8 cellular contexts compared by ENCODE assay signal in the genomic region with DNA sequence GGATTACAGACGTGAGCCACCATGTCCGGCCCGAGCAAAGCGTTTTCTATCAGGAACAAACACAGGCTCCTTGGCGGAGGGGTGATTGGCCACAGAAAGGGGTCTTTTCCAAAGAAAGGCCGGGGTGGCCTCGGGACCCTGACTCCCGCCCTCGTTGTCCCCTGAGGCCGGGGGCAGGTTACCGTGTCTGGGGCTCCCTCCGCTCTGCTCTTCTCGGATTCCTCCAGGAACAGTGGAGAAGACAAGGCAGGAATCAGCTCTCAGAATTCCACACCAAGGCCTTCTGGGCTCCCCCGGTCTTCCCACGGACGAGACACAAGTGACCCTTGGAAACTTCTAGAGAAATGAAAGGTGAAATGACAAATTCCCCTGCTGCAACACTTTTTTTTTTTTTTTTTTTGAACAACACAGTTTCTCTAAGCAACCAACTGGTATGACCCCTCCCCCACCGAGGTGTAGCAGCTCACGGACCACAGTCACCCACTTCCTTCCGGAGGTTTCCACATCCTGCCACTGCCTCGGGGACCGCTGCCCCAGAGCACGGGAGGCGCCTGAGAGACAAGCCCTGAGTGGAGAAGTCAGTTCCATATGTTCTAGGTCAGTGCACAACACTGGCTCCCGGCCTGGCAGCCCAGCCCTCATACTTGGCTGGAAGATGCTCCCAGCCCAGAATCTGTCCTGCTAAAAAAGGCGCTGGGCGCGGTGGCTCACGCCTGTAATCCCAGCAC. TPM values are rescaled to one million over a fixed set of nuclear protein-coding genes. Genes with fewer than 3 reads are reported as not detected.
DNase-seq lines count a peak whose midpoint lies in the region; ATAC-seq, FAIRE-seq and TF ChIP-seq lines count a peak whose summit lies in the region.

No MANE protein-coding gene starts in this region.

- H3K36me3 ChIP-seq in gastroesophageal sphincter, result peaks cover 0 to 56% of the 10 kb centered on the region in 2 donors

- TF ChIP-seq CTCF in gastroesophageal sphincter (IDR thresholded peaks at IDR 0.05), result no peak
- TF ChIP-seq CTCF in D721Med (IDR thresholded peaks at IDR 0.05; ENCODE audit: insufficient read depth, missing control alignments), result no peak

- no peak for TF ChIP-seq POLR2A in gastroesophageal sphincter (IDR thresholded peaks at IDR 0.05)

- no peaks in the 10 kb centered on the region for H3K27me3 ChIP-seq in gastroesophageal sphincter

- DNase-seq in AML-193 (lab: John Stamatoyannopoulos, UW), result peak; percentile 96 to 97
- DNase-seq in NOMO-1 treated with DMSO at 0.1 percent for 48 hours (lab: John Stamatoyannopoulos, UW; ENCODE audit: unreplicated experiment), result peak; percentile 99
- DNase-seq in activated T-cell treated with anti-CD3 and anti-CD28 coated beads for 48 hours (ENCODE audit: low read depth), result peak; percentile 87
- DNase-seq in stimulated activated CD4-positive, alpha-beta T cell treated with anti-CD3 and anti-CD28 coated beads, Interleukin-15, amount 100 ng/mL, for 1 hour (ENCODE audit: low read depth in 1 of 2, low spot score in 1 of 2), result peak; percentile 69 to 88
- DNase-seq in D721Med (ENCODE audit: insufficient read length, low spot score), result no peak
- DNase-seq in dedifferentiated amniotic fluid mesenchymal stem cell (ENCODE audit: extremely low spot score), result no peak

- ATAC-seq in GM21576 (IDR thresholded peaks at IDR 0.05; ENCODE audit: unreplicated experiment) (peak; percentile 29), gastroesophageal sphincter (peak; percentile 69)

- no peaks in the 10 kb centered on the region for H3K9me3 ChIP-seq in gastroesophageal sphincter

- 62 to 66% methylated on average over 4 to 14 of the region's 28 CpGs for WGBS in gastroesophageal sphincter (ENCODE audit: low coverage in 1 of 2), 2 donors

- peaks cover 0 to 98% (median 19%) of the 10 kb centered on the region in 3 donors for H3K4me1 ChIP-seq in gastroesophageal sphincter

- FAIRE-seq in D721Med (lab: Jason Lieb, UNC), result no peak

- H3K27ac ChIP-seq in gastroesophageal sphincter, result peak overlapping the region in 3 of 4 donors; percentile 5 to 61 (median 58)

- H3K4me3 ChIP-seq in gastroesophageal sphincter, result peak overlapping the region in 1 of 2 donors; percentile 18

- no peak for TF ChIP-seq EP300 in gastroesophageal sphincter (IDR thresholded peaks at IDR 0.05)

RNA-seq across cellular contexts. Expression of a gene that starts 11.0 kb away (rescaled TPM):
- total RNA-seq in gastroesophageal sphincter, result 10 to 100 TPM; 29.0 to 69.9 (median 38.6) TPM

RNA-seq across cellular contexts. Expression of a gene that starts 11.6 kb away (rescaled TPM):
- 10 to 100 TPM in 1 of 4 donors, 1 to 10 TPM in 3; 2.4 to 17.3 (median 4.3) TPM for total RNA-seq in gastroesophageal sphincter

RNA-seq across cellular contexts. Expression of a gene that starts 34.1 kb away (rescaled TPM):
- total RNA-seq in gastroesophageal sphincter, result 100 to 1,000 TPM in 3 of 4 donors, 10 to 100 TPM in 1; 98.4 to 195 (median 173) TPM

Comparison
In these comparisons a context has a peak if more than half of its experiments do, and no peak if none do; other contexts are left out.
1. DNase-seq: peak in AML-193 (2 of 2), NOMO-1 treated with DMSO at 0.1 percent for 48 hours (single experiment), activated T-cell treated with anti-CD3 and anti-CD28 coated beads for 48 hours (single experiment) and stimulated activated CD4-positive, alpha-beta T cell treated with anti-CD3 and anti-CD28 coated beads, Interleukin-15, amount 100 ng/mL, for 1 hour (2 of 2); none in D721Med (single experiment) and dedifferentiated amniotic fluid mesenchymal stem cell (single experiment).